8 cellular contexts compared by ENCODE assay signal in the genomic region with DNA sequence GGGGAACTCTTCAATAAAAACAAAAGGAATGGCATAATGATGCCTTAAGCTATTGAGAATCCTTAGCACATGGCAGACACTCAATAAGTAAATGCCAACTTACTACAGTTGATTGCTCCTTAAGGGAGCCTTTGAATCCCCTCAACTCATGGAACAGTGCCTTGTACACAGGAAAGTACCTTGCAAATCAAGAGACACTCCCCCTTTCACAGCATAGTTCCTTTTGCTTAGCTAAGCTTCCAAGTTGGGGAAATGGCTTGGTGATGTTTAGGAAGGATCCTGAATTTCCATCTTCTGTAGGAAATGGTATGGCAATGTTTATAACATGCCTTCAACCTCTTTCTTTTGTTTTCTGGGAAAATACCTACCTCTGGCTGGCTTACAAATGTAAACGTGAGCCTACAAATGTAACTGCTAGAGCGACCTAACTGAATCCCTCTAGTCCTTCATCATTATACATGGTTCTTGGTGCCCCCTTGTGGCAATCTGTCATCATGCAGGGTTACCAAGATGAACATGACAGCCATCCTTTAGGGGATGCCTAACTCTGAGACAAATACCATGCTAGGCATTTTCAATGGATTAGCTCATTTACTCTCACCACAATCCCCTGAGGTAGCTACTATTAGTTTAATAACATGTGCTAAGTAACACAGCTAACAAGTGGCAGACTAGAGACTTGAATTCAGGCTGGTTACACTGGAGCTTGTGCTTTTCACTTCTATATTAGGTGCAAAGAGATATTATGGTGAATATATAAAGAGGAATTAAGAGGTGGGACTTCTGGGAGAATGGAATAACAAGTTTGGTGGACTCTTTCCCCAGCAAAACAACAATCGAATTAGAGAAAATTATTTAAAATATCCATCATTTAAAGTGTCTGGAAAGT.
DNase-seq lines count a peak whose midpoint lies in the region; ATAC-seq, FAIRE-seq and TF ChIP-seq lines count a peak whose summit lies in the region.

No MANE protein-coding gene starts in this region.

- H3K9me3 ChIP-seq in stomach: peaks cover 0 to 11% (median 5%) of the 10 kb centered on the region in 4 donors

- H3K27me3 Mint-ChIP-seq in activated CD8-positive, alpha-beta memory T cell treated with anti-CD3 and anti-CD28 coated beads, Interleukin-2, amount 10 ng/mL, durations not matched to agents 7 days and 5 days: peaks cover 20% of the 10 kb centered on the region
- H3K27me3 Mint-ChIP-seq in naive thymus-derived CD8-positive, alpha-beta T cell: peaks cover 3 to 14% (median 6%) of the 10 kb centered on the region in 5 donors

- no peak for TF ChIP-seq POLR2A in stomach (IDR thresholded peaks at IDR 0.05)

- H3K4me1 Mint-ChIP-seq in activated CD8-positive, alpha-beta memory T cell treated with anti-CD3 and anti-CD28 coated beads, Interleukin-2, amount 10 ng/mL, durations not matched to agents 7 days and 5 days: peaks cover 4% of the 10 kb centered on the region
- H3K4me1 Mint-ChIP-seq in naive thymus-derived CD8-positive, alpha-beta T cell: peaks cover 0 to 2% (median under 1%) of the 10 kb centered on the region in 4 donors

- H3K27ac Mint-ChIP-seq in activated CD8-positive, alpha-beta memory T cell treated with anti-CD3 and anti-CD28 coated beads, Interleukin-2, amount 10 ng/mL, durations not matched to agents 7 days and 5 days: no peak overlapping the region
- peak overlapping the region in 1 of 10 donors; percentile 5 for H3K27ac Mint-ChIP-seq in naive thymus-derived CD8-positive, alpha-beta T cell

- 30 to 36% (median 33%) methylated on average over 3 of the region's 3 CpGs for WGBS in stomach, 5 donors

- peaks cover 10% of the 10 kb centered on the region for H3K9me3 Mint-ChIP-seq in activated CD8-positive, alpha-beta memory T cell treated with anti-CD3 and anti-CD28 coated beads, Interleukin-2, amount 10 ng/mL, durations not matched to agents 7 days and 5 days (ENCODE audit: low read depth)
- peaks cover 9 to 17% (median 12%) of the 10 kb centered on the region in 9 donors for H3K9me3 Mint-ChIP-seq in naive thymus-derived CD8-positive, alpha-beta T cell

- ATAC-seq in GM21528 (IDR thresholded peaks at IDR 0.05; ENCODE audit: low FRiP score, unreplicated experiment): peak; percentile 98
- ATAC-seq in activated CD8-positive, alpha-beta memory T cell treated with anti-CD3 and anti-CD28 coated beads, Interleukin-2, amount 10 ng/mL, durations not matched to agents 7 days and 5 days: peak; percentile 92
- peak; percentile 79 for ATAC-seq in naive thymus-derived CD8-positive, alpha-beta T cell

- peaks cover 8% of the 10 kb centered on the region for H3K36me3 Mint-ChIP-seq in activated CD8-positive, alpha-beta memory T cell treated with anti-CD3 and anti-CD28 coated beads, Interleukin-2, amount 10 ng/mL, durations not matched to agents 7 days and 5 days
- peaks cover 0 to 11% (median 8%) of the 10 kb centered on the region in 3 donors for H3K36me3 Mint-ChIP-seq in naive thymus-derived CD8-positive, alpha-beta T cell

- H3K27ac ChIP-seq in stomach: no peak overlapping the region

- intact Hi-C loops in stomach (cut with DNase I; ENCODE audit: low total_unique reads): loop anchor here (5.0 kb wide), 2 partner anchors 156 to 364 kb away; a partner anchor contains a TSS

- H3K4me3 ChIP-seq in epithelial cell of proximal tubule (ENCODE audit: low read depth, low read length): no peak overlapping the region
- no peak overlapping the region for H3K4me3 ChIP-seq in stomach

- no peaks in the 10 kb centered on the region for H3K4me1 ChIP-seq in stomach

- CTCF ChIA-PET in activated CD8-positive, alpha-beta memory T cell treated with anti-CD3 and anti-CD28 coated beads, Interleukin-2, amount 10 ng/mL, durations not matched to agents 7 days and 5 days (lab: Charles Lee): interaction anchor here (0.8 to 5.5 kb wide), 31 partner anchors 9 to 365 kb away, joined by 3 to 62 read pairs (median 4); no protein-coding TSS in a partner anchor

- H3K36me3 ChIP-seq in stomach: no peaks in the 10 kb centered on the region

- no peaks in the 10 kb centered on the region for H3K27me3 ChIP-seq in stomach

- TF ChIP-seq CTCF in epithelial cell of proximal tubule (conservative IDR thresholded peaks at IDR 0.05; ENCODE audit: low read depth, low read length): peak; percentile 92
- TF ChIP-seq CTCF in stomach (IDR thresholded peaks at IDR 0.05): peak in 5 of 7 experiments; percentile 54 to 70 (median 68)

- TF ChIP-seq EP300 in stomach (IDR thresholded peaks at IDR 0.05): no peak

- peak; percentile 83 for DNase-seq in DMS53 (lab: John Stamatoyannopoulos, UW)
- DNase-seq in HTR-8/SVneo (ENCODE audit: insufficient read length, low spot score): peak; percentile 78
- peak; percentile 2 for DNase-seq in NOMO-1 treated with dmso at 0.1 percent for 144 hours (lab: John Stamatoyannopoulos, UW; ENCODE audit: unreplicated experiment)
- DNase-seq in activated CD8-positive, alpha-beta memory T cell treated with anti-CD3 and anti-CD28 coated beads, Interleukin-2, amount 10 ng/mL, durations not matched to agents 7 days and 5 days: peak; percentile 84
- peak; percentile 42 for DNase-seq in epithelial cell of proximal tubule (ENCODE audit: low read depth)
- peak; percentile 8 to 80 (median 47) for DNase-seq in naive thymus-derived CD8-positive, alpha-beta T cell
- DNase-seq in stomach: peak; percentile 76

- no peak overlapping the region for H3K4me3 Mint-ChIP-seq in activated CD8-positive, alpha-beta memory T cell treated with anti-CD3 and anti-CD28 coated beads, Interleukin-2, amount 10 ng/mL, durations not matched to agents 7 days and 5 days
- no peak overlapping the region for H3K4me3 Mint-ChIP-seq in naive thymus-derived CD8-positive, alpha-beta T cell

- POLR2A ChIA-PET in naive thymus-derived CD8-positive, alpha-beta T cell (lab: Charles Lee): no interaction called here

- peak; percentile 89 for FAIRE-seq in HTR-8/SVneo (lab: Jason Lieb, UNC)

Comparison
In these comparisons a context has a peak if more than half of its experiments do, and no peak if none do; other contexts are left out.
1. DNase-seq: peak in every context shown above with its lines; median percentile 84 in activated CD8-positive, alpha-beta memory T cell treated with anti-CD3 and anti-CD28 coated beads, Interleukin-2, amount 10 ng/mL, durations not matched to agents 7 days and 5 days; 83 in DMS53; 78 in HTR-8/SVneo; 76 in stomach; 47 in naive thymus-derived CD8-positive, alpha-beta T cell; 42 in epithelial cell of proximal tubule; 2 in NOMO-1 treated with dmso at 0.1 percent for 144 hours.